Comparison of ENCODE assay signal across 8 cellular contexts in genomic region chr22:36386351-36386899, GRCh38. TPM values are rescaled to one million over a fixed set of nuclear protein-coding genes. Genes with fewer than 3 reads are reported as not detected.
DNase-seq lines count a peak whose midpoint lies in the region; TF ChIP-seq lines count a peak whose summit lies in the region.

No MANE protein-coding gene starts in this region.

- H3K4me3 ChIP-seq in GM23248 (peak overlapping the region; percentile 91), adrenal gland (peak overlapping the region; percentile 67 to 99 (median 82)), iPS DF 6.9 (ENCODE audit: low read length) (peak overlapping the region; percentile 86), sigmoid colon (peak overlapping the region; percentile 95 to 99 (median 98))

- H3F3A ChIP-seq in GM23248 (ENCODE audit: insufficient read depth), result peaks cover 41% of the 10 kb centered on the region

- in situ Hi-C loops in G401 (cut with HindIII; ENCODE audit: low sequenced_read_pairs), result no loop called here
- in situ Hi-C loops in GM23248 (cut with MboI), result no loop called here

- 0 to 2% methylated on average over 16 to 18 of the region's 18 CpGs for WGBS in GM23248 (ENCODE audit: low coverage in 1 of 2, low lambda C conversion rate in 2 of 2, missing lambda C conversion rate in 2 of 2), 2 experiments
- WGBS in adrenal gland, 4 donors, result 0 to 2% (median 2%) methylated on average over 9 to 18 of the region's 18 CpGs
- no CpG with 5 or more reads among the region's 18 CpGs for WGBS in iPS DF 6.9 (ENCODE audit: insufficient coverage, insufficient read length)
- 0 to 1% methylated on average over 18 of the region's 18 CpGs for WGBS in sigmoid colon, 2 donors

- intact Hi-C loops in adrenal gland (cut with DNase I), result loop anchor here (5.0 to 10.0 kb wide), 3 partner anchors 62 to 78 kb away; no protein-coding TSS in a partner anchor
- intact Hi-C loops in sigmoid colon (cut with DNase I), result loop anchor here (2.0 kb wide), 2 partner anchors 58 to 84 kb away; no protein-coding TSS in a partner anchor

- H3K4me2 ChIP-seq in GM23248 (ENCODE audit: unreplicated experiment), result peak overlapping the region; percentile 88

- TF ChIP-seq CTCF in adrenal gland (IDR thresholded peaks at IDR 0.05) (no peak), sigmoid colon (IDR thresholded peaks at IDR 0.05) (no peak)

- no peak for TF ChIP-seq EP300 in sigmoid colon (IDR thresholded peaks at IDR 0.05)

- peaks cover 22% of the 10 kb centered on the region for H4K20me1 ChIP-seq in GM23248 (ENCODE audit: insufficient read depth)

- no peaks in the 10 kb centered on the region for H3K9me2 ChIP-seq in GM23248 (ENCODE audit: insufficient read depth)

- H3K27ac ChIP-seq in GM23248 (peak overlapping the region; percentile 82), adrenal gland (peak overlapping the region; percentile 96 to 99 (median 97)), iPS DF 6.9 (ENCODE audit: low read length) (no peak overlapping the region), sigmoid colon (peak overlapping the region; percentile 98 to 100 (median 100))

- H3K9me3 ChIP-seq in GM23248 (ENCODE audit: low read depth) (no peaks in the 10 kb centered on the region), adrenal gland (replicated peaks in 1 of 3) (no peaks in the 10 kb centered on the region), iPS DF 6.9 (ENCODE audit: control insufficient read depth, insufficient read depth, low read length) (no peaks in the 10 kb centered on the region), sigmoid colon (no peaks in the 10 kb centered on the region)

- TF ChIP-seq POLR2A in adrenal gland (IDR thresholded peaks at IDR 0.05) (peak; percentile 13 to 53), sigmoid colon (IDR thresholded peaks at IDR 0.05) (peak; percentile 24 to 49)

- H3K36me3 ChIP-seq in GM23248 (ENCODE audit: low read depth), result no peaks in the 10 kb centered on the region
- H3K36me3 ChIP-seq in adrenal gland (replicated peaks in 1 of 2), result no peaks in the 10 kb centered on the region
- 0 out of 2 replicates have a peak, but pooled peaks cover 2% of the 10 kb centered on the region for H3K36me3 ChIP-seq in iPS DF 6.9 (ENCODE audit: control insufficient read depth, insufficient read depth, low read length)
- H3K36me3 ChIP-seq in sigmoid colon, result no peaks in the 10 kb centered on the region

- H3K9ac ChIP-seq in GM23248, result peak overlapping the region; percentile 87

- H2AFZ ChIP-seq in GM23248, result no peak overlapping the region

- peaks cover 31% of the 10 kb centered on the region for H3K4me1 ChIP-seq in GM23248 (ENCODE audit: insufficient read depth)
- H3K4me1 ChIP-seq in adrenal gland (replicated peaks in 1 of 2), result peaks cover 33 to 52% of the 10 kb centered on the region in 2 donors
- peaks cover 4% of the 10 kb centered on the region for H3K4me1 ChIP-seq in iPS DF 6.9 (ENCODE audit: control insufficient read depth, insufficient read depth, low read length)
- peaks cover 0 to 53% (median 41%) of the 10 kb centered on the region in 4 donors for H3K4me1 ChIP-seq in sigmoid colon

- peaks cover 70% of the 10 kb centered on the region for H3K79me2 ChIP-seq in GM23248 (ENCODE audit: insufficient read depth)

- H3K27me3 ChIP-seq in GM23248 (replicated peaks; ENCODE audit: insufficient read depth), result no peaks in the 10 kb centered on the region
- H3K27me3 ChIP-seq in adrenal gland, result no peaks in the 10 kb centered on the region
- H3K27me3 ChIP-seq in iPS DF 6.9 (ENCODE audit: control insufficient read depth, insufficient read depth, low read length), result no peaks in the 10 kb centered on the region
- H3K27me3 ChIP-seq in sigmoid colon, result no peaks in the 10 kb centered on the region

- DNase-seq in G401 (ENCODE audit: low spot score) (peak; percentile 52), GM23248 (peak; percentile 79), NCI-H345 treated with DMSO at 0.1 percent for 48 hours (lab: John Stamatoyannopoulos, UW; ENCODE audit: unreplicated experiment) (peak; percentile 26), adrenal gland (peak; percentile 60 to 73 (median 63)), iPS DF 6.9 (ENCODE audit: low read depth, low spot score) (no peak), sigmoid colon (no peak), Ammon's horn (ENCODE audit: low spot score) (no peak), NCI-H69 (lab: John Stamatoyannopoulos, UW) (no peak)

RNA-seq across cellular contexts. Expression of gene MYH9, which starts 1.3 kb away (rescaled TPM):
- total RNA-seq in G401 (2014; rRNA removed; shearing (Covaris generic)), result 153 and 185 TPM in 2 replicates
- total RNA-seq in GM23248 (2014; rRNA removed; shearing (Covaris generic)), result 420 and 453 TPM in 2 replicates
- polyA plus RNA-seq in GM23248 (2016; fragmentation: Nextera tagmentation; extraction: Ambion mirVana), result 282 and 287 TPM in 2 replicates
- total RNA-seq in adrenal gland, result 100 to 1,000 TPM; 294 to 427 (median 369) TPM
- polyA plus RNA-seq in adrenal gland, result 100 to 1,000 TPM in 2 of 3 donors, 10 to 100 TPM in 1; 96.2 to 164 (median 133) TPM
- total RNA-seq in sigmoid colon, result 100 to 1,000 TPM; 147 to 273 (median 184) TPM
- polyA plus RNA-seq in sigmoid colon, result 100 to 1,000 TPM in 1 of 3 donors, 10 to 100 TPM in 2; 63.7 to 307 (median 88.3) TPM

Comparison
In these comparisons a context has a peak if more than half of its experiments do, and no peak if none do; other contexts are left out.
1. DNase-seq: peak in G401 (single experiment), GM23248 (single experiment), NCI-H345 treated with DMSO at 0.1 percent for 48 hours (single experiment) and adrenal gland (7 of 7); none in iPS DF 6.9 (single experiment), sigmoid colon (single experiment), Ammon's horn (single experiment) and NCI-H69 (single experiment).
2. Peak in every context shown above with its lines, with median percentiles within 50 percentile points of each other: H3K4me3 ChIP-seq.